ENCODE assay signal across 14 cellular contexts in genomic region chr2:6545336-6545735, GRCh38.
DNase-seq lines count a peak whose midpoint lies in the region; ATAC-seq and TF ChIP-seq lines count a peak whose summit lies in the region.
"Had no signal": no experiment of that assay in that cellular context is flagged by ENCODE, and none has a peak within 500 bp of the region (broad histone marks: within the 10 kb centered on the region; RNA-seq: fewer than 3 reads in every experiment).

No MANE protein-coding gene starts in this region.

- no peak overlapping the region for H3K4me3 ChIP-seq in epithelial cell of esophagus (ENCODE audit: low read length)

- in situ Hi-C loops in ACHN (cut with HindIII; ENCODE audit: low pct_ligation_motif_present, low pct_unique_long_range_greater_than_20kb, low sequenced_read_pairs): no loop called here

- ATAC-seq in stimulated activated naive CD8-positive, alpha-beta T cell treated with anti-CD3 and anti-CD28 coated beads, Interleukin-15, Interleukin-2, amounts not matched to agents 100 U/mL and 50 U/mL, for 24 hours: no peak
- no peak for ATAC-seq in GM18861 (IDR thresholded peaks at IDR 0.05; ENCODE audit: unreplicated experiment)
- ATAC-seq: HCT116 had no signal

- DNase-seq in HT-29 (ENCODE audit: low spot score) (peak; percentile 70), epithelial cell of esophagus (ENCODE audit: low read depth) (peak; percentile 70), kidney tubule cell (ENCODE audit: low spot score) (peak; percentile 5), renal cortical epithelial cell (ENCODE audit: low read depth) (peak; percentile 7), ACHN (no peak), HCEC 1CT (no peak)
- no peak for DNase-seq in stimulated activated naive CD8-positive, alpha-beta T cell treated with anti-CD3 and anti-CD28 coated beads, Interleukin-15, Interleukin-2, amounts not matched to agents 100 U/mL and 50 U/mL, for 24 hours
- DNase-seq: BE2C; CD4-positive, alpha-beta memory T cell; DMS153; GF-D8; IMR-90 had no signal

- TF ChIP-seq CTCF in epithelial cell of esophagus (IDR thresholded peaks at IDR 0.05; ENCODE audit: insufficient read depth, low read depth, low read length, missing control alignments): no peak

Comparison
In these comparisons a context has a peak if more than half of its experiments do, and no peak if none do; other contexts are left out.
1. DNase-seq: peak in HT-29 (single experiment), epithelial cell of esophagus (single experiment), kidney tubule cell (single experiment) and renal cortical epithelial cell (single experiment); none in stimulated activated naive CD8-positive, alpha-beta T cell treated with anti-CD3 and anti-CD28 coated beads, Interleukin-15, Interleukin-2, amounts not matched to agents 100 U/mL and 50 U/mL, for 24 hours (single experiment), ACHN (single experiment) and HCEC 1CT (single experiment).